Comparison of ENCODE assay signal across 30 cellular contexts in genomic region chr11:19229671-19230070, GRCh38. TPM values are rescaled to one million over a fixed set of nuclear protein-coding genes. Genes with fewer than 3 reads are reported as not detected.
"Had no signal": no experiment of that assay in that cellular context is flagged by ENCODE, and none has a peak within 500 bp of the region (broad histone marks: within the 10 kb centered on the region; RNA-seq: fewer than 3 reads in every experiment).

No MANE protein-coding gene starts in this region.

- H3K9me3 ChIP-seq: gastroesophageal sphincter, mucosa of descending colon, sigmoid colon, spleen, thoracic aorta, vagina had no signal

- H3K36me3 ChIP-seq: gastroesophageal sphincter, sigmoid colon, thoracic aorta, vagina had no signal

- ATAC-seq: activated CD8-positive, alpha-beta T cell treated with anti-CD3 and anti-CD28 coated beads, Interleukin-2, amount 10 ng/mL, durations not matched to agents 7 days and 5 days; esophagus mucosa; gastroesophageal sphincter; left ventricle myocardium superior; mucosa of descending colon had no signal

- H3K27me3 Mint-ChIP-seq: activated CD4-positive, alpha-beta T cell treated with anti-CD3 and anti-CD28 coated beads, Interleukin-2, amount 10 ng/mL, durations not matched to agents 24 days and 14 days; brain; naive B cell; type B pancreatic cell had no signal

- H3K27me3 ChIP-seq: sigmoid colon, spleen, vagina had no signal

- H3K36me3 Mint-ChIP-seq: naive B cell had no signal

- H3K27ac Mint-ChIP-seq: activated CD4-positive, alpha-beta T cell treated with anti-CD3 and anti-CD28 coated beads, Interleukin-2, amount 10 ng/mL, durations not matched to agents 24 days and 14 days; activated CD8-positive, alpha-beta T cell treated with anti-CD3 and anti-CD28 coated beads, Interleukin-2, amount 10 ng/mL, durations not matched to agents 7 days and 5 days; activated T-helper 1 cell treated with anti-CD3 and anti-CD28 coated beads, Interleukin-12 subunit alpha, Interleukin-12 subunit beta, Interleukin-2, Interleukin-4 antibody, amounts not matched to agents 30 ng/mL and 10 ng/mL and 1 ng/mL, durations not matched to agents 14 hours and 24 hours and 36 hours; type B pancreatic cell had no signal

- H3K4me3 Mint-ChIP-seq: activated CD4-positive, alpha-beta T cell treated with anti-CD3 and anti-CD28 coated beads, Interleukin-2, amount 10 ng/mL, durations not matched to agents 24 days and 14 days; activated CD8-positive, alpha-beta T cell treated with anti-CD3 and anti-CD28 coated beads, Interleukin-2, amount 10 ng/mL, durations not matched to agents 7 days and 5 days; activated T-helper 1 cell treated with anti-CD3 and anti-CD28 coated beads, Interleukin-12 subunit alpha, Interleukin-12 subunit beta, Interleukin-2, Interleukin-4 antibody, amounts not matched to agents 30 ng/mL and 10 ng/mL and 1 ng/mL, durations not matched to agents 14 hours and 24 hours and 36 hours; brain; naive B cell; neural crest cell; type B pancreatic cell had no signal

- H3K9me3 Mint-ChIP-seq: activated CD4-positive, alpha-beta T cell treated with anti-CD3 and anti-CD28 coated beads, Interleukin-2, amount 10 ng/mL, durations not matched to agents 24 days and 14 days; activated T-helper 1 cell treated with anti-CD3 and anti-CD28 coated beads, Interleukin-12 subunit alpha, Interleukin-12 subunit beta, Interleukin-2, Interleukin-4 antibody, amounts not matched to agents 30 ng/mL and 10 ng/mL and 1 ng/mL, durations not matched to agents 14 hours and 24 hours and 36 hours; brain; neural crest cell; type B pancreatic cell had no signal

- DNase-seq: activated CD4-positive, alpha-beta T cell treated with anti-CD3 and anti-CD28 coated beads, Interleukin-2, amount 10 ng/mL, durations not matched to agents 24 days and 14 days; activated CD8-positive, alpha-beta T cell treated with anti-CD3 and anti-CD28 coated beads, Interleukin-2, amount 10 ng/mL, durations not matched to agents 7 days and 5 days; activated gamma-delta T cell; activated naive CD4-positive, alpha-beta T cell treated with anti-CD3 and anti-CD28 coated beads, Interleukin-2, amount 50 U/mL, for 16 hours; aorta; central memory CD4-positive, alpha-beta T cell; effector memory CD4-positive, alpha-beta T cell; head of caudate nucleus; left ventricle myocardium superior; mesendoderm; mucosa of descending colon; naive B cell; occipital lobe; posterior cingulate gyrus; sigmoid colon; spleen; stimulated activated CD4-positive, alpha-beta T cell treated with anti-CD3 and anti-CD28 coated beads, Interleukin-4, amount 100 ng/mL, for 1 hour; stimulated activated naive CD4-positive, alpha-beta T cell treated with Interleukin-2 at 50 U/mL for 16 hours had no signal

- H3K4me1 ChIP-seq: gastroesophageal sphincter, sigmoid colon, spleen, vagina had no signal

- H3K4me3 ChIP-seq: gastroesophageal sphincter, mucosa of descending colon, sigmoid colon, spleen, thoracic aorta, vagina had no signal

- H3K27ac ChIP-seq: gastroesophageal sphincter, sigmoid colon, spleen, thoracic aorta, vagina had no signal

- H3K4me1 Mint-ChIP-seq: naive B cell, neural crest cell had no signal

RNA-seq across cellular contexts. Expression of gene E2F8, which starts 11.1 kb away (rescaled TPM):
- total RNA-seq: thoracic aorta had no signal

RNA-seq across cellular contexts. Expression of gene CSRP3, which starts 27.9 kb away (rescaled TPM):
- total RNA-seq: activated CD4-positive, alpha-beta T cell treated with anti-CD3 and anti-CD28 coated beads, Interleukin-2, amount 10 ng/mL, durations not matched to agents 24 days and 14 days; activated CD8-positive, alpha-beta T cell treated with anti-CD3 and anti-CD28 coated beads, Interleukin-2, amount 10 ng/mL, durations not matched to agents 7 days and 5 days; activated T-helper 1 cell treated with anti-CD3 and anti-CD28 coated beads, Interleukin-12 subunit alpha, Interleukin-12 subunit beta, Interleukin-2, Interleukin-4 antibody, amounts not matched to agents 30 ng/mL and 10 ng/mL and 1 ng/mL, durations not matched to agents 14 hours and 24 hours and 36 hours; aorta; dermis microvascular lymphatic vessel endothelial cell; endothelial cell of umbilical vein; esophagus mucosa; neural crest cell; renal cortical epithelial cell; sigmoid colon; spleen; T-helper 1 cell treated with Interleukin-12 subunit alpha and Interleukin-12 subunit beta and Interleukin-4 antibody, amounts not matched to agents 30 ng/mL and 1 ng/mL, for 36 hours; thoracic aorta; vagina had no signal
